Comparison of ENCODE assay signal across 8 cellular contexts in genomic region chr3:10248184-10248983, GRCh38.
DNase-seq lines count a peak whose midpoint lies in the region; ATAC-seq lines count a peak whose summit lies in the region.

Gene TATDN2 (plus strand): TSS chr3:10248459. CDS start chr3:10249201, 742 bp downstream.

- DNase-seq in AG20443 (ENCODE audit: low spot score) (peak; percentile 99), NCI-H446 (lab: John Stamatoyannopoulos, UW) (peak; percentile 80 to 93), iris pigment epithelial cell (ENCODE audit: low read depth) (peak; percentile 96)
- DNase-seq in activated CD4-positive, CD25-positive, alpha-beta regulatory T cell (lab: John Stamatoyannopoulos, UW): peak; percentile 78 to 87 (median 84)
- peak; percentile 91 for DNase-seq in central memory CD4-positive, alpha-beta T cell
- peak; percentile 86 to 93 for DNase-seq in stimulated activated CD4-positive, alpha-beta T cell treated with anti-CD3 and anti-CD28 coated beads, Interleukin-12 subunit alpha, Interleukin-12 subunit beta, amount 100 ng/mL, for 24 hours (ENCODE audit: low read depth in 2 of 2)

- ATAC-seq in GM19043 (IDR thresholded peaks at IDR 0.05; ENCODE audit: low read depth, unreplicated experiment) (peak; percentile 93), HG03354 (IDR thresholded peaks at IDR 0.05; ENCODE audit: poor library complexity, severe bottlenecking, unreplicated experiment) (peak; percentile 94)

Comparison
In these comparisons a context has a peak if more than half of its experiments do, and no peak if none do; other contexts are left out.
1. Peak in every context shown above with its lines: DNase-seq and ATAC-seq.